In the genomic region with DNA sequence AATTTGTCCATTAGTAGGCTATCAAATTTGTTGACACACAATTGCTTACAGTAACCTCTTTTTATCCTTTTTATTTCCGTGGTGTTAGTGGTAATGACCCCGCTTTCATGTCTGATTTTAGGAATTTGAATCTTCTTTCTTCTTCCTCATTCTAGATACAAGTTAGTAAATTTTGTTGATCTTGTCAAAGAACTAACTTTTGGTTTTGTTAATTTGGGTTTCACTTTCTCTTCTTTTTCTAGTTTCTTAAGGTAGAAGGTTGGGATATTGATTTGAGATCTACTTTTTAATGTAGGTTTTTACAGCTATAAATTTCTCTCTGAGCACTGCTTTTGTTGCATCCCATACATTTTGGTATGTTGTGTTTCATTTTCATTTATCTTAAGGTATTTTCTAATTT, we compare ENCODE assay signal across 24 cellular contexts. TPM values are rescaled to one million over a fixed set of nuclear protein-coding genes. Genes with fewer than 3 reads are reported as not detected.
DNase-seq lines count a peak whose midpoint lies in the region; ATAC-seq and TF ChIP-seq lines count a peak whose summit lies in the region.
"Had no signal": no experiment of that assay in that cellular context is flagged by ENCODE, and none has a peak within 500 bp of the region (broad histone marks: within the 10 kb centered on the region; RNA-seq: fewer than 3 reads in every experiment).

No MANE protein-coding gene starts in this region.

- no peaks in the 10 kb centered on the region for H4K20me1 ChIP-seq in MM.1S (ENCODE audit: insufficient read depth, low read length)

- H3K27me3 Mint-ChIP-seq in activated T-cell treated with anti-CD3 and anti-CD28 coated beads, Interleukin-2, amount 50 U/mL, for 4 hours (ENCODE audit: low read depth) = peaks cover 3% of the 10 kb centered on the region
- no peaks in the 10 kb centered on the region for H3K27me3 Mint-ChIP-seq in activated naive CD8-positive, alpha-beta T cell treated with anti-CD3 and anti-CD28 coated beads for 36 hours
- peaks cover 9% of the 10 kb centered on the region for H3K27me3 Mint-ChIP-seq in stimulated activated memory B cell treated with anti-CD40 and anti-IgM and Interleukin-4, amounts not matched to agents 10 μg/mL and 1 μg/mL and 100 μg/mL, for 72 hours
- peaks cover 4% of the 10 kb centered on the region for H3K27me3 Mint-ChIP-seq in activated T-helper 17 cell treated with anti-CD3 and anti-CD28 coated beads, Interleukin-2, amount 50 U/mL, for 72 hours

- H3K79me2 ChIP-seq in MM.1S (ENCODE audit: low read length) = no peaks in the 10 kb centered on the region

- H2AFZ ChIP-seq in MM.1S (ENCODE audit: low read length) = no peak overlapping the region

- peak overlapping the region; percentile 41 for H3K4me3 ChIP-seq in MM.1S (ENCODE audit: low read length)
- H3K4me3 ChIP-seq: HAP-1, stomach had no signal

- peak in 1 of 2 donors; percentile 25 for ATAC-seq in activated T-cell treated with anti-CD3 and anti-CD28 coated beads, Interleukin-2, amount 50 U/mL, for 4 hours
- no peak for ATAC-seq in stimulated activated memory B cell treated with anti-CD40 and anti-IgM and Interleukin-4, amounts not matched to agents 10 μg/mL and 1 μg/mL and 100 μg/mL, for 72 hours
- no peak for ATAC-seq in GM18909 (IDR thresholded peaks at IDR 0.05; ENCODE audit: poor library complexity, unreplicated experiment)
- no peak for ATAC-seq in activated T-helper 17 cell treated with anti-CD3 and anti-CD28 coated beads, Interleukin-2, amount 50 U/mL, for 72 hours (replicated peaks)
- ATAC-seq: Panc1 had no signal

- no peaks in the 10 kb centered on the region for H3K9me2 ChIP-seq in MM.1S (replicated peaks; ENCODE audit: insufficient read depth, low read length)

- no peaks in the 10 kb centered on the region for H3K36me3 ChIP-seq in MM.1S (replicated peaks; ENCODE audit: insufficient read depth, low read length)
- H3K36me3 ChIP-seq: HAP-1, stomach had no signal

- no peak for DNase-seq in activated T-cell treated with anti-CD3 and anti-CD28 coated beads, Interleukin-2, amount 50 U/mL, for 4 hours
- no peak for DNase-seq in activated T-cell treated with anti-CD3 and anti-CD28 coated beads for 4 hours
- peak; percentile 31 for DNase-seq in MM.1S
- DNase-seq in activated naive CD8-positive, alpha-beta T cell treated with anti-CD3 and anti-CD28 coated beads for 36 hours = no peak
- no peak for DNase-seq in NCI-H2227 treated with DMSO at 0.1 percent for 48 hours (lab: John Stamatoyannopoulos, UW)
- DNase-seq: anterior cingulate cortex; Calu3; head of caudate nucleus; mesendoderm; naive B cell; NCI-H1092; NCI-H1930; NCI-H226; NCI-H82; SIG-M5; stimulated activated CD4-positive, alpha-beta T cell treated with anti-CD3 and anti-CD28 coated beads, Interleukin-4, amount 100 ng/mL, for 24 hours; stomach; trophoblast cell had no signal

- TF ChIP-seq CTCF in MM.1S (IDR thresholded peaks at IDR 0.05; ENCODE audit: low read length) = no peak

- no peak overlapping the region for H3K27ac Mint-ChIP-seq in activated naive CD8-positive, alpha-beta T cell treated with anti-CD3 and anti-CD28 coated beads for 36 hours
- no peak overlapping the region for H3K27ac Mint-ChIP-seq in stimulated activated memory B cell treated with anti-CD40 and anti-IgM and Interleukin-4, amounts not matched to agents 10 μg/mL and 1 μg/mL and 100 μg/mL, for 72 hours
- no peak overlapping the region for H3K27ac Mint-ChIP-seq in activated T-helper 17 cell treated with anti-CD3 and anti-CD28 coated beads, Interleukin-2, amount 50 U/mL, for 72 hours
- H3K27ac Mint-ChIP-seq: naive B cell had no signal

- no peaks in the 10 kb centered on the region for H3K9me3 ChIP-seq in MM.1S (replicated peaks; ENCODE audit: insufficient read depth, low read length)
- H3K9me3 ChIP-seq: HAP-1, stomach had no signal

- H3K4me1 ChIP-seq in MM.1S (ENCODE audit: low read length) = 0 out of 2 replicates have a peak, but pooled peaks cover 4% of the 10 kb centered on the region
- H3K4me1 ChIP-seq: HAP-1, stomach had no signal

- H3K9me3 Mint-ChIP-seq in activated T-cell treated with anti-CD3 and anti-CD28 coated beads, Interleukin-2, amount 50 U/mL, for 4 hours = peaks cover 11% of the 10 kb centered on the region
- H3K9me3 Mint-ChIP-seq in activated naive CD8-positive, alpha-beta T cell treated with anti-CD3 and anti-CD28 coated beads for 36 hours = peaks cover 9% of the 10 kb centered on the region
- peaks cover 7% of the 10 kb centered on the region for H3K9me3 Mint-ChIP-seq in stimulated activated memory B cell treated with anti-CD40 and anti-IgM and Interleukin-4, amounts not matched to agents 10 μg/mL and 1 μg/mL and 100 μg/mL, for 72 hours
- no peaks in the 10 kb centered on the region for H3K9me3 Mint-ChIP-seq in activated T-helper 17 cell treated with anti-CD3 and anti-CD28 coated beads, Interleukin-2, amount 50 U/mL, for 72 hours

- H3K9ac ChIP-seq in MM.1S (ENCODE audit: low read length) = no peak overlapping the region
- H3K9ac ChIP-seq: KMS-11 had no signal

- peak overlapping the region; percentile 71 for H3K4me3 Mint-ChIP-seq in activated T-cell treated with anti-CD3 and anti-CD28 coated beads, Interleukin-2, amount 50 U/mL, for 4 hours
- peak overlapping the region; percentile 47 for H3K4me3 Mint-ChIP-seq in activated naive CD8-positive, alpha-beta T cell treated with anti-CD3 and anti-CD28 coated beads for 36 hours
- peak overlapping the region; percentile 45 for H3K4me3 Mint-ChIP-seq in stimulated activated memory B cell treated with anti-CD40 and anti-IgM and Interleukin-4, amounts not matched to agents 10 μg/mL and 1 μg/mL and 100 μg/mL, for 72 hours
- H3K4me3 Mint-ChIP-seq in activated T-helper 17 cell treated with anti-CD3 and anti-CD28 coated beads, Interleukin-2, amount 50 U/mL, for 72 hours = no peak overlapping the region

- peaks cover 10% of the 10 kb centered on the region for H3K36me3 Mint-ChIP-seq in activated T-cell treated with anti-CD3 and anti-CD28 coated beads, Interleukin-2, amount 50 U/mL, for 4 hours (ENCODE audit: insufficient read depth)
- peaks cover 8% of the 10 kb centered on the region for H3K36me3 Mint-ChIP-seq in activated naive CD8-positive, alpha-beta T cell treated with anti-CD3 and anti-CD28 coated beads for 36 hours
- peaks cover 19% of the 10 kb centered on the region for H3K36me3 Mint-ChIP-seq in stimulated activated memory B cell treated with anti-CD40 and anti-IgM and Interleukin-4, amounts not matched to agents 10 μg/mL and 1 μg/mL and 100 μg/mL, for 72 hours
- no peaks in the 10 kb centered on the region for H3K36me3 Mint-ChIP-seq in activated T-helper 17 cell treated with anti-CD3 and anti-CD28 coated beads, Interleukin-2, amount 50 U/mL, for 72 hours (ENCODE audit: low read depth)

- H3K4me1 Mint-ChIP-seq in activated T-cell treated with anti-CD3 and anti-CD28 coated beads, Interleukin-2, amount 50 U/mL, for 4 hours (ENCODE audit: low read depth) = peaks cover 16% of the 10 kb centered on the region
- peaks cover 8% of the 10 kb centered on the region for H3K4me1 Mint-ChIP-seq in activated naive CD8-positive, alpha-beta T cell treated with anti-CD3 and anti-CD28 coated beads for 36 hours
- peaks cover 6% of the 10 kb centered on the region for H3K4me1 Mint-ChIP-seq in stimulated activated memory B cell treated with anti-CD40 and anti-IgM and Interleukin-4, amounts not matched to agents 10 μg/mL and 1 μg/mL and 100 μg/mL, for 72 hours
- H3K4me1 Mint-ChIP-seq in activated T-helper 17 cell treated with anti-CD3 and anti-CD28 coated beads, Interleukin-2, amount 50 U/mL, for 72 hours = no peaks in the 10 kb centered on the region
- H3K4me1 Mint-ChIP-seq: naive B cell had no signal

- H3F3A ChIP-seq in MM.1S (ENCODE audit: insufficient read depth, low read length) = no peaks in the 10 kb centered on the region

- H3K27ac ChIP-seq in MM.1S (ENCODE audit: low read length) = no peak overlapping the region
- H3K27ac ChIP-seq: KMS-11, stomach had no signal

- no peaks in the 10 kb centered on the region for H3K27me3 ChIP-seq in MM.1S (replicated peaks; ENCODE audit: insufficient read depth, low read length)
- H3K27me3 ChIP-seq: stomach had no signal

- H3K4me2 ChIP-seq in MM.1S (ENCODE audit: low read depth, low read length) = peak overlapping the region; percentile 76

RNA-seq across cellular contexts. Expression of gene SLC7A1, which starts 53.3 kb away (rescaled TPM):
- 100 to 1,000 TPM; 173 to 216 (median 180) TPM for total RNA-seq in activated T-cell treated with anti-CD3 and anti-CD28 coated beads, Interleukin-2, amount 50 U/mL, for 4 hours
- total RNA-seq in activated naive CD8-positive, alpha-beta T cell treated with anti-CD3 and anti-CD28 coated beads for 36 hours = 100 to 1,000 TPM; 152 to 155 TPM
- 100 to 1,000 TPM in 1 of 2 donors, 10 to 100 TPM in 1; 60.1 to 114 TPM for total RNA-seq in activated T-helper 17 cell treated with anti-CD3 and anti-CD28 coated beads, Interleukin-2, amount 50 U/mL, for 72 hours
